21 cellular contexts compared by ENCODE assay signal in the genomic region with DNA sequence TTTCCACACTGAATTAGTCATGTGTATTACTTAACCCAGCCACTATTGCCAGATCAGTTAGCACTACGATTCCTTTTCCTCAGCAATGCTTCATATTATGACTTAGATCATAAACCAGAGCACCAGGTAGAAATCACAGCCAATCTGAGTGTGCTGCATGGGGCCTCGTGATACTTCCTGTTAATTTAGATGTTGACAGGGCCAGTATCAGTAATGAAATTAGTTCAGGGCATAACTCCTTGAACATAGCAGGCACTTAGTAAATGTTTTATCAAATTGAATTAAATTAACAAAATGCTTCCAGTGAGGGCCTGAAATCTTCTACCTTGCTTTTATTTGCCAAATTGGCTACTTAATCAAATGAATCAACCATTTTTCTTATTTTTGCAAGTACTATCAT.
A peak's percentile ranks its signal among the peaks of the same experiment; 100 is the strongest.
DNase-seq lines count a peak whose midpoint lies in the region; ATAC-seq, FAIRE-seq and TF ChIP-seq lines count a peak whose summit lies in the region.
"Had no signal": no experiment of that assay in that cellular context is flagged by ENCODE, and none has a peak within 500 bp of the region (broad histone marks: within the 10 kb centered on the region; RNA-seq: fewer than 3 reads in every experiment).

No MANE protein-coding gene starts in this region.

- H3K79me2 ChIP-seq in GM23338 (replicated peaks; ENCODE audit: insufficient read depth): no peaks in the 10 kb centered on the region

- H3K4me1 ChIP-seq in A549 (no peaks in the 10 kb centered on the region), GM23338 (ENCODE audit: insufficient read depth) (no peaks in the 10 kb centered on the region)
- H3K4me1 ChIP-seq: HAP-1 had no signal

- peaks cover 28% of the 10 kb centered on the region for H3K9me3 Mint-ChIP-seq in GM23338
- H3K9me3 Mint-ChIP-seq in Calu3 (ENCODE audit: low read depth, unreplicated experiment): no peaks in the 10 kb centered on the region

- DNase-seq in A549 (ENCODE audit: low read depth in 1 of 2, low spot score in 1 of 2) (no peak), GM23338 (ENCODE audit: low spot score) (no peak), bronchial epithelial cell (ENCODE audit: low read depth) (peak; percentile 21), Calu3 (no peak), iPS-NIHi11 (ENCODE audit: low spot score) (no peak)
- DNase-seq: 8988T; ACHN; CD4-positive, alpha-beta memory T cell; DMS153; DMS79 treated with DMSO at 0.1 percent for 48 hours; EL had no signal

- H2AFZ ChIP-seq in GM23338: no peak overlapping the region

- no peaks in the 10 kb centered on the region for H4K20me1 ChIP-seq in GM23338 (replicated peaks; ENCODE audit: insufficient read depth)

- TF ChIP-seq POLR2A in A549 (IDR thresholded peaks at IDR 0.05; ENCODE audit: low read length): no peak

- peak overlapping the region; percentile 40; the same call in 1 of the 2 replicates for H3K27ac Mint-ChIP-seq in GM23338
- H3K27ac Mint-ChIP-seq in Calu3 (ENCODE audit: unreplicated experiment): no peak overlapping the region
- H3K27ac Mint-ChIP-seq: B cell; CD4-positive, alpha-beta memory T cell had no signal

- H3K4me3 ChIP-seq in A549: no peak overlapping the region
- H3K4me3 ChIP-seq in GM23338: no peak overlapping the region
- no peak overlapping the region for H3K4me3 ChIP-seq in bronchial epithelial cell (ENCODE audit: low read depth, low read length)
- H3K4me3 ChIP-seq: HAP-1 had no signal

- H3K4me3 Mint-ChIP-seq in GM23338 (no peak overlapping the region), Calu3 (ENCODE audit: low read depth, unreplicated experiment) (no peak overlapping the region)
- H3K4me3 Mint-ChIP-seq: B cell; CD4-positive, alpha-beta memory T cell had no signal

- no peak for TF ChIP-seq EP300 in A549 (IDR thresholded peaks at IDR 0.05)

- no peak for TF ChIP-seq RAD21 in A549 (conservative IDR thresholded peaks at IDR 0.05 in 1 of 2, IDR thresholded peaks at IDR 0.05 in 1 of 2)

- H3K4me1 Mint-ChIP-seq in GM23338 (peaks cover 11% of the 10 kb centered on the region; the same call in 1 of the 3 replicates), Calu3 (ENCODE audit: low read depth, unreplicated experiment) (no peaks in the 10 kb centered on the region)
- H3K4me1 Mint-ChIP-seq: B cell had no signal

- no peaks in the 10 kb centered on the region for H3K27me3 Mint-ChIP-seq in GM23338 (ENCODE audit: insufficient read depth, low read depth, poor library complexity)
- H3K27me3 Mint-ChIP-seq in Calu3 (ENCODE audit: unreplicated experiment): no peaks in the 10 kb centered on the region
- H3K27me3 Mint-ChIP-seq: B cell; CD4-positive, alpha-beta memory T cell had no signal

- POLR2A ChIA-PET in A549 (lab: Yijun Ruan, JAX): no interaction called here

- no peak overlapping the region for H3K27ac ChIP-seq in A549
- no peak overlapping the region for H3K27ac ChIP-seq in GM23338 (ENCODE audit: low read depth)
- H3K27ac ChIP-seq: C4-2B had no signal

- no TSS peak for BruUV-seq in Calu3 (replicated peaks; lab: Mats Ljungman, UMichigan)

- ATAC-seq in A549: no peak
- no peak for ATAC-seq in GM23338
- no peak for ATAC-seq in HG02610 (IDR thresholded peaks at IDR 0.05; ENCODE audit: unreplicated experiment)

- H3K27me3 ChIP-seq in GM23338 (ENCODE audit: insufficient read depth): no peaks in the 10 kb centered on the region
- H3K27me3 ChIP-seq in bronchial epithelial cell (ENCODE audit: control insufficient read depth, insufficient read depth, low read length): no peaks in the 10 kb centered on the region

- intact Hi-C loops in Calu3 (cut with micrococcal nuclease; ENCODE audit: unreplicated experiment): no loop called here

- FAIRE-seq in A549 (lab: Jason Lieb, UNC) (peak; percentile 92), bronchial epithelial cell (lab: Jason Lieb, UNC) (no peak), islet of Langerhans (lab: Jason Lieb, UNC) (peak; percentile 58)
- FAIRE-seq: D721Med, G401.6, GM12892, H1, HTR-8/SVneo had no signal

- CTCF ChIA-PET in A549 (lab: Yijun Ruan, JAX) (no interaction called here), Calu3 (lab: Charles Lee) (interaction anchor here (0.5 kb wide), 1 partner anchor 32 kb away, joined by 3 read pairs; no protein-coding TSS in a partner anchor)

- H3K4me2 ChIP-seq in A549 (no peak overlapping the region), GM23338 (no peak overlapping the region)

- H3K36me3 Mint-ChIP-seq in GM23338 (ENCODE audit: low read depth): peaks cover 26% of the 10 kb centered on the region
- H3K36me3 Mint-ChIP-seq in Calu3 (ENCODE audit: insufficient read depth, unreplicated experiment): no peaks in the 10 kb centered on the region

- H3K9me3 ChIP-seq in A549: no peaks in the 10 kb centered on the region

- H3K9me2 ChIP-seq in GM23338 (ENCODE audit: insufficient read depth): peaks cover 5% of the 10 kb centered on the region; the same call in 1 of the 2 replicates

- TF ChIP-seq CTCF in A549 (IDR thresholded peaks at IDR 0.05) (no peak), GM23338 (conservative IDR thresholded peaks at IDR 0.05; ENCODE audit: low read depth in 2 of 2) (no peak), bronchial epithelial cell (IDR thresholded peaks at IDR 0.05; ENCODE audit: insufficient read depth, low read length, severe bottlenecking) (no peak), Calu3 (IDR thresholded peaks at IDR 0.05; ENCODE audit: unreplicated experiment) (no peak)

- no peaks in the 10 kb centered on the region for H3F3A ChIP-seq in GM23338 (replicated peaks; ENCODE audit: low read depth)

- WGBS in A549 (ENCODE audit: missing lambda C conversion rate): 73% methylated on average over 2 of the region's 2 CpGs

- H3K36me3 ChIP-seq in GM23338 (ENCODE audit: insufficient read depth): no peaks in the 10 kb centered on the region
- H3K36me3 ChIP-seq in bronchial epithelial cell (ENCODE audit: control insufficient read depth, insufficient read depth, low read length): peaks cover 2% of the 10 kb centered on the region
- H3K36me3 ChIP-seq: HAP-1 had no signal

TF ChIP-seq in A549, 52 proteins besides CTCF, POLR2A, EP300 and RAD21:
- TF ChIP-seq NPAS2 (CRISPR knock-in tag; IDR thresholded peaks at IDR 0.05; ENCODE audit: borderline replicate concordance) (no peak), HEYL (CRISPR knock-in tag; IDR thresholded peaks at IDR 0.05) (no peak), TP53 (CRISPR knock-in tag; IDR thresholded peaks at IDR 0.05) (no peak), MAFK (IDR thresholded peaks at IDR 0.05; ENCODE audit: partially characterized antibody) (no peak), JUN (IDR thresholded peaks at IDR 0.05) (no peak), FOSB (CRISPR knock-in tag; IDR thresholded peaks at IDR 0.05) (no peak), FOSL2 (IDR thresholded peaks at IDR 0.05) (no peak), FOSL2 (CRISPR knock-in tag; IDR thresholded peaks at IDR 0.05) (no peak), HOXB5 (CRISPR knock-in tag; IDR thresholded peaks at IDR 0.05) (no peak), EHF (CRISPR knock-in tag; IDR thresholded peaks at IDR 0.05) (no peak), ZFP36 (IDR thresholded peaks at IDR 0.05; ENCODE audit: borderline replicate concordance, partially characterized antibody) (no peak)

TF ChIP-seq in GM23338, 12 proteins besides CTCF, POLR2A, EP300 and RAD21 (continues in another document):
- no peak for TF ChIP-seq ZNF114 (CRISPR knock-in tag; IDR thresholded peaks at IDR 0.05)
- TF ChIP-seq, protein P1, sequence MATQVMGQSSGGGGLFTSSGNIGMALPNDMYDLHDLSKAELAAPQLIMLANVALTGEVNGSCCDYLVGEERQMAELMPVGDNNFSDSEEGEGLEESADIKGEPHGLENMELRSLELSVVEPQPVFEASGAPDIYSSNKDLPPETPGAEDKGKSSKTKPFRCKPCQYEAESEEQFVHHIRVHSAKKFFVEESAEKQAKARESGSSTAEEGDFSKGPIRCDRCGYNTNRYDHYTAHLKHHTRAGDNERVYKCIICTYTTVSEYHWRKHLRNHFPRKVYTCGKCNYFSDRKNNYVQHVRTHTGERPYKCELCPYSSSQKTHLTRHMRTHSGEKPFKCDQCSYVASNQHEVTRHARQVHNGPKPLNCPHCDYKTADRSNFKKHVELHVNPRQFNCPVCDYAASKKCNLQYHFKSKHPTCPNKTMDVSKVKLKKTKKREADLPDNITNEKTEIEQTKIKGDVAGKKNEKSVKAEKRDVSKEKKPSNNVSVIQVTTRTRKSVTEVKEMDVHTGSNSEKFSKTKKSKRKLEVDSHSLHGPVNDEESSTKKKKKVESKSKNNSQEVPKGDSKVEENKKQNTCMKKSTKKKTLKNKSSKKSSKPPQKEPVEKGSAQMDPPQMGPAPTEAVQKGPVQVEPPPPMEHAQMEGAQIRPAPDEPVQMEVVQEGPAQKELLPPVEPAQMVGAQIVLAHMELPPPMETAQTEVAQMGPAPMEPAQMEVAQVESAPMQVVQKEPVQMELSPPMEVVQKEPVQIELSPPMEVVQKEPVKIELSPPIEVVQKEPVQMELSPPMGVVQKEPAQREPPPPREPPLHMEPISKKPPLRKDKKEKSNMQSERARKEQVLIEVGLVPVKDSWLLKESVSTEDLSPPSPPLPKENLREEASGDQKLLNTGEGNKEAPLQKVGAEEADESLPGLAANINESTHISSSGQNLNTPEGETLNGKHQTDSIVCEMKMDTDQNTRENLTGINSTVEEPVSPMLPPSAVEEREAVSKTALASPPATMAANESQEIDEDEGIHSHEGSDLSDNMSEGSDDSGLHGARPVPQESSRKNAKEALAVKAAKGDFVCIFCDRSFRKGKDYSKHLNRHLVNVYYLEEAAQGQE (IDR thresholded peaks at IDR 0.05; ENCODE audit: unreplicated experiment): no peak
- TF ChIP-seq NANOG (IDR thresholded peaks at IDR 0.05; ENCODE audit: borderline replicate concordance): no peak
- no peak for TF ChIP-seq EZH2phosphoT487 (IDR thresholded peaks at IDR 0.05; ENCODE audit: unreplicated experiment)
